In the genomic region with DNA sequence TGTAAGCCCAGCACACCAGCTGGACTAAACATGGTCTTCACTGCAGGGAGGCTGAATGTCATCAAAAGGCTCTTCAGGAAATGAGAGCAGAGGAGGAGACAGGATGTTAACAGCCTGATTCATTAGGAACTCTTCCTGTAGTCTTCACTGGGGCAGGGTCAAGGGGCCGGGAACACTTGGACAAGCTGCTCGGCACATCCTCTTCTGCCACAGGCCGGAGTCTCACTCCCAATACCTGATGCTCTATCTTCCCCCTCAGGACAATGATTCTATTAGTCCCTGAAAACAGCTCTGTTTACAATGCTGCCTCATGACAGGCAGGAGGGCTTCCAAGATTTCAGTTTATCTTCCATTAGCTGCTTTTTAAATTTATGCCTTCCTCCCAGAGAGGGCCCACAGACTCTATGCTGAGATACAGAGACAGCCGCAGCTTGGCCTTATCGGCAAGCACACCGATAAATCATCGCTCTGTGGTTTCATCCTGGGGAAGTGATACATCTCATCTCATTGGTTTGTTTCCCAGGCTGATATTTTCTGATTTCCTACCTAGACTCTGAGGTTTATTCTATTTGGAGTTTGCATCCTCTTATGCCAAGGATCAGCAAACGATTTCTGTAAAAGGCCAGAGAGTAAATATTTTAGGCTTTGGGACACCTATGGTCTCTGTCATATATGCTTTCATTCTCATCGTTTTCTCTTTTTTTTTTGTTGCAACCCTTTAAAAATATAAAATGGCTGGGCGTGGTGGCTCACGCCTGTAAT, we compare ENCODE assay signal across 20 cellular contexts.
DNase-seq lines count a peak whose midpoint lies in the region; ATAC-seq, FAIRE-seq and TF ChIP-seq lines count a peak whose summit lies in the region.
"Had no signal": no experiment of that assay in that cellular context is flagged by ENCODE, and none has a peak within 500 bp of the region (broad histone marks: within the 10 kb centered on the region; RNA-seq: fewer than 3 reads in every experiment).

No MANE protein-coding gene starts in this region.

- H3K4me2 ChIP-seq in astrocyte (ENCODE audit: low read length): peak overlapping the region; percentile 19

- H3K9me3 ChIP-seq in heart right ventricle (no peaks in the 10 kb centered on the region), astrocyte (ENCODE audit: insufficient read depth, low read depth, low read length) (no peaks in the 10 kb centered on the region), upper lobe of right lung (no peaks in the 10 kb centered on the region)
- H3K9me3 ChIP-seq: pancreas, tibial nerve had no signal

- DNase-seq in heart right ventricle (no peak), cardiac septum (ENCODE audit: low spot score) (no peak), astrocyte (ENCODE audit: low read depth) (no peak), kidney tubule cell (ENCODE audit: low spot score) (peak; percentile 2), upper lobe of right lung (no peak), epidermal melanocyte (ENCODE audit: insufficient read length, low spot score) (no peak)
- DNase-seq: 8988T; activated CD4-positive, CD25-positive, alpha-beta regulatory T cell; amygdala; HFFc6; NCI-H1092 treated with DMSO at 0.1 percent for 48 hours; NCI-H774; pancreas; T-helper 1 cell had no signal

- peaks cover 7% of the 10 kb centered on the region for H3K9me3 Mint-ChIP-seq in astrocyte (ENCODE audit: unreplicated experiment)

- FAIRE-seq in astrocyte (lab: Jason Lieb, UNC): no peak
- FAIRE-seq: islet of Langerhans, pancreas had no signal

- H3K36me3 Mint-ChIP-seq in astrocyte (ENCODE audit: low read depth, unreplicated experiment): no peaks in the 10 kb centered on the region
- H3K36me3 Mint-ChIP-seq: CD14-positive monocyte had no signal

- H3K79me2 ChIP-seq in astrocyte (ENCODE audit: insufficient read depth, low read length): no peaks in the 10 kb centered on the region

- no peak overlapping the region for H3K4me3 ChIP-seq in heart right ventricle
- no peak overlapping the region for H3K4me3 ChIP-seq in astrocyte (ENCODE audit: insufficient read depth, low read depth, low read length)
- H3K4me3 ChIP-seq in upper lobe of right lung: no peak overlapping the region
- H3K4me3 ChIP-seq: coronary artery, pancreas, tibial nerve had no signal

- TF ChIP-seq POLR2A in GM18505 (IDR thresholded peaks at IDR 0.05; ENCODE audit: borderline replicate concordance, extremely low read depth, insufficient read depth, insufficient read length): no peak

- intact Hi-C loops in heart right ventricle (cut with DNase I) (no loop called here), cardiac septum (cut with DNase I) (no loop called here), upper lobe of right lung (cut with DNase I) (no loop called here)

- no peak overlapping the region for H3K9ac ChIP-seq in astrocyte (ENCODE audit: low read length)

- no peak overlapping the region for H3K4me3 Mint-ChIP-seq in astrocyte (ENCODE audit: unreplicated experiment)
- H3K4me3 Mint-ChIP-seq: CD14-positive monocyte, HFFc6 had no signal

- TF ChIP-seq CTCF in heart right ventricle (IDR thresholded peaks at IDR 0.05) (no peak), astrocyte (IDR thresholded peaks at IDR 0.05; ENCODE audit: insufficient read depth, low read depth, low read length) (no peak), upper lobe of right lung (IDR thresholded peaks at IDR 0.05) (no peak)

- H3K36me3 ChIP-seq in heart right ventricle (no peaks in the 10 kb centered on the region), astrocyte (ENCODE audit: insufficient read depth, low read length) (no peaks in the 10 kb centered on the region), upper lobe of right lung (no peaks in the 10 kb centered on the region)
- H3K36me3 ChIP-seq: pancreas, tibial nerve had no signal

- WGBS in heart right ventricle, 2 donors: 54 to 64% methylated on average over 11 of the region's 11 CpGs

- H3K27me3 Mint-ChIP-seq in astrocyte (ENCODE audit: low read depth, unreplicated experiment): peaks cover 69% of the 10 kb centered on the region

- H3K27ac ChIP-seq in heart right ventricle (peak overlapping the region in 1 of 10 donors; percentile 20), astrocyte (ENCODE audit: low read depth, low read length) (no peak overlapping the region), upper lobe of right lung (no peak overlapping the region)
- H3K27ac ChIP-seq: coronary artery, pancreas, tibial nerve had no signal

- H3K27me3 ChIP-seq in heart right ventricle (peaks cover 0 to 16% (median 0%) of the 10 kb centered on the region in 7 donors), astrocyte (ENCODE audit: insufficient read depth, low read length) (no peaks in the 10 kb centered on the region), upper lobe of right lung (no peaks in the 10 kb centered on the region)
- H3K27me3 ChIP-seq: pancreas, tibial nerve had no signal

- peaks cover 7% of the 10 kb centered on the region for H3K4me1 Mint-ChIP-seq in astrocyte (ENCODE audit: low read depth, unreplicated experiment)
- H3K4me1 Mint-ChIP-seq: CD14-positive monocyte had no signal

- H3K27ac Mint-ChIP-seq in astrocyte (ENCODE audit: unreplicated experiment): no peak overlapping the region
- H3K27ac Mint-ChIP-seq: CD14-positive monocyte, HFFc6 had no signal

- ATAC-seq in heart right ventricle: peak in 5 of 8 donors; percentile 45 to 76 (median 71)
- peak; percentile 58 for ATAC-seq in upper lobe of right lung
- ATAC-seq in GM18505 (IDR thresholded peaks at IDR 0.05; ENCODE audit: unreplicated experiment): no peak
- ATAC-seq in HG02642 (IDR thresholded peaks at IDR 0.05; ENCODE audit: poor library complexity, unreplicated experiment): no peak
- ATAC-seq: pancreas had no signal

- peaks cover 0 to 6% (median 0%) of the 10 kb centered on the region in 9 donors for H3K4me1 ChIP-seq in heart right ventricle
- H3K4me1 ChIP-seq in astrocyte (ENCODE audit: insufficient read depth, low read length): no peaks in the 10 kb centered on the region
- H3K4me1 ChIP-seq in upper lobe of right lung: no peaks in the 10 kb centered on the region
- H3K4me1 ChIP-seq: pancreas, tibial nerve had no signal

- no peaks in the 10 kb centered on the region for H4K20me1 ChIP-seq in astrocyte (ENCODE audit: insufficient read depth, low read length)

- H2AFZ ChIP-seq in astrocyte (ENCODE audit: low read depth, low read length): no peak overlapping the region

Comparison
In these comparisons a context has a peak if more than half of its experiments do, and no peak if none do; other contexts are left out.
1. ATAC-seq: peak in heart right ventricle (5 of 8) and upper lobe of right lung (single experiment); none in GM18505 (single experiment) and HG02642 (single experiment).